In the genomic region with DNA sequence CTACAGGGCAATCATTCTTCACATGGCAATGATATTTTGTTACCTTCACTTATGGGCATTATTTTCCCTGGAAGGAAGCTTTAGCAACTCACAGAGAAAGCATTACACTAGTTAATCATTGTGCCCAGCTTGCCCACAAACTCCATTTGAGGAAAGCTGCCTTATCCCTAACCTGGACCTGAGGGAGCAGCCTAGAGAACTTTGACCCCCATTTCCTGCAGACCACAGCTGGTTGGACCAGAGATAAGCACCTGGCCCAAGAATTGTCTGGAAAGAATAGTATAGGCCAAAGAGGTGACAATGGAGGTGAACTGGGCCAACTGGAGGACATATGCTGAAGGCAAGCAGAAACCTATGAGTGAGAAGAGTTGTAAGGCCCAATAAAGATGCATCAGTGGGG, we compare ENCODE assay signal across 35 cellular contexts. TPM values are rescaled to one million over a fixed set of nuclear protein-coding genes. Genes with fewer than 3 reads are reported as not detected.
DNase-seq lines count a peak whose midpoint lies in the region; ATAC-seq, FAIRE-seq and TF ChIP-seq lines count a peak whose summit lies in the region.
"Had no signal": no experiment of that assay in that cellular context is flagged by ENCODE, and none has a peak within 500 bp of the region (broad histone marks: within the 10 kb centered on the region; RNA-seq: fewer than 3 reads in every experiment).

No MANE protein-coding gene starts in this region.

- in situ Hi-C loops in HepG2 (cut with HindIII; ENCODE audit: extremely low pct_ligation_motif_present, low pct_unique_long_range_greater_than_20kb), result no loop called here

- H3K4me2 ChIP-seq in HepG2 (ENCODE audit: low read depth, low read length), result no peak overlapping the region; the same call in 1 of the 2 replicates
- H3K4me2 ChIP-seq in PC-9, result no peak overlapping the region
- H3K4me2 ChIP-seq: A549; BLaER1; BLaER1 treated with 17β-estradiol and CSF1 and Interleukin-3, amounts not matched to agents 10 nM and 100 nM had no signal

- no TSS peak for BruUV-seq in HepG2 (replicated peaks; lab: Mats Ljungman, UMichigan)
- BruUV-seq in PC-9 (replicated peaks; lab: Mats Ljungman, UMichigan), result no TSS peak

- H3K27me3 ChIP-seq in HepG2 (ENCODE audit: control insufficient read depth in 1 of 2, insufficient read depth in 2 of 2, low read length in 2 of 2) (peaks cover 0 to 23% of the 10 kb centered on the region in 2 experiments; a peak in 3 of 5 replicates), right lobe of liver (no peaks in the 10 kb centered on the region), PC-9 (ENCODE audit: insufficient read depth, low read depth) (no peaks in the 10 kb centered on the region), small intestine (ENCODE audit: control insufficient read depth in 2 of 2, insufficient read depth in 2 of 2, low read length in 2 of 2) (no peaks in the 10 kb centered on the region)
- H3K27me3 ChIP-seq: BE2C; BLaER1; BLaER1 treated with 17β-estradiol and CSF1 and Interleukin-3, amounts not matched to agents 10 nM and 100 nM had no signal

- CTCF ChIA-PET in HepG2 (lab: Yijun Ruan, JAX; ENCODE audit: low intra/inter-chr PET ratio, low total read pairs) (no interaction called here), PC-9 (lab: Charles Lee) (no interaction called here)

- H3K79me2 ChIP-seq in HepG2 (ENCODE audit: insufficient read depth, low read length), result no peaks in the 10 kb centered on the region
- H3K79me2 ChIP-seq in PC-9 (ENCODE audit: low read depth), result no peaks in the 10 kb centered on the region

- TF ChIP-seq CTCF in HepG2 (CRISPR knock-in tag; IDR thresholded peaks at IDR 0.05) (no peak), right lobe of liver (IDR thresholded peaks at IDR 0.05) (no peak), PC-9 (conservative IDR thresholded peaks at IDR 0.05) (no peak)

- H3K4me1 ChIP-seq in HepG2 (ENCODE audit: insufficient read depth, low read length) (peaks cover 31% of the 10 kb centered on the region), right lobe of liver (no peaks in the 10 kb centered on the region), PC-9 (replicated peaks; ENCODE audit: insufficient read depth) (no peaks in the 10 kb centered on the region), small intestine (ENCODE audit: control insufficient read depth in 2 of 2, insufficient read depth in 1 of 2, low read depth in 1 of 2, low read length in 1 of 2) (no peaks in the 10 kb centered on the region)
- H3K4me1 ChIP-seq: A549, BE2C had no signal

- no peak overlapping the region for H3K4me3 ChIP-seq in HepG2 (replicated peaks in 1 of 3; ENCODE audit: insufficient read depth in 1 of 3, low read depth in 2 of 3, low read length in 3 of 3)
- H3K4me3 ChIP-seq in right lobe of liver, result no peak overlapping the region
- no peak overlapping the region for H3K4me3 ChIP-seq in PC-9
- H3K4me3 ChIP-seq in small intestine (ENCODE audit: low read depth in 1 of 2, low read length in 2 of 2), result no peak overlapping the region
- H3K4me3 ChIP-seq: A549; BLaER1; BLaER1 treated with 17β-estradiol and CSF1 and Interleukin-3, amounts not matched to agents 10 nM and 100 nM had no signal

- H3K9me3 ChIP-seq in HepG2 (ENCODE audit: low read length) (no peaks in the 10 kb centered on the region), right lobe of liver (no peaks in the 10 kb centered on the region), PC-9 (ENCODE audit: insufficient read depth, low read depth) (peaks cover 8% of the 10 kb centered on the region; the same call in 1 of the 2 replicates), small intestine (ENCODE audit: control insufficient read depth, low read depth) (no peaks in the 10 kb centered on the region)
- H3K9me3 ChIP-seq: A549, BE2C, BLaER1, Caco-2 had no signal

- no peak for TF ChIP-seq POLR2A in HepG2 (IDR thresholded peaks at IDR 0.05; ENCODE audit: insufficient read depth in 1 of 2, low read depth in 2 of 2, low read length in 2 of 2)
- no peak for TF ChIP-seq POLR2A in right lobe of liver (IDR thresholded peaks at IDR 0.05)

- H3K27ac ChIP-seq in HepG2 (ENCODE audit: extremely low read length, insufficient read depth, low read length), result no peak overlapping the region
- H3K27ac ChIP-seq in right lobe of liver, result no peak overlapping the region
- no peak overlapping the region for H3K27ac ChIP-seq in PC-9
- no peak overlapping the region for H3K27ac ChIP-seq in small intestine (ENCODE audit: low read depth in 1 of 2, low read length in 1 of 2)
- H3K27ac ChIP-seq: 22Rv1; A549; BLaER1; BLaER1 treated with 17β-estradiol and CSF1 and Interleukin-3, amounts not matched to agents 10 nM and 100 nM; C4-2B had no signal

- no peaks in the 10 kb centered on the region for H3F3A ChIP-seq in PC-9 (ENCODE audit: insufficient read depth, low read depth)

- H4K20me1 ChIP-seq in HepG2 (ENCODE audit: insufficient read depth, low read length) (no peaks in the 10 kb centered on the region), PC-9 (ENCODE audit: insufficient read depth) (no peaks in the 10 kb centered on the region)
- H4K20me1 ChIP-seq: BLaER1; BLaER1 treated with 17β-estradiol and CSF1 and Interleukin-3, amounts not matched to agents 10 nM and 100 nM had no signal

- no peaks in the 10 kb centered on the region for H3K36me3 ChIP-seq in HepG2 (replicated peaks in 1 of 2; ENCODE audit: control insufficient read depth in 1 of 2, insufficient read depth in 2 of 2, low read length in 2 of 2)
- H3K36me3 ChIP-seq in right lobe of liver, result no peaks in the 10 kb centered on the region
- H3K36me3 ChIP-seq in PC-9 (ENCODE audit: low read depth), result no peaks in the 10 kb centered on the region
- H3K36me3 ChIP-seq in small intestine (ENCODE audit: control insufficient read depth in 2 of 2, insufficient read depth in 2 of 2, low read length in 2 of 2), result no peaks in the 10 kb centered on the region
- H3K36me3 ChIP-seq: BE2C; BLaER1; BLaER1 treated with 17β-estradiol and CSF1 and Interleukin-3, amounts not matched to agents 10 nM and 100 nM had no signal

- POLR2A ChIA-PET in HepG2 (lab: Yijun Ruan, JAX), result no interaction called here
- POLR2A ChIA-PET in PC-9 (lab: Charles Lee; ENCODE audit: unreplicated experiment), result no interaction called here

- H3K9me2 ChIP-seq in PC-9 (ENCODE audit: insufficient read depth), result no peaks in the 10 kb centered on the region

- no peak overlapping the region for H2AFZ ChIP-seq in HepG2 (ENCODE audit: low read length)
- H2AFZ ChIP-seq in PC-9, result 0 out of 2 replicates have a peak overlapping the region, but pooled peaks have one; percentile 3

- H3K9ac ChIP-seq in HepG2 (ENCODE audit: insufficient read depth, low read depth, low read length), result no peak overlapping the region
- H3K9ac ChIP-seq: BLaER1; BLaER1 treated with 17β-estradiol and CSF1 and Interleukin-3, amounts not matched to agents 10 nM and 100 nM had no signal

- ATAC-seq in HepG2 (peak; percentile 50; the same call in 2 of the 3 replicates), right lobe of liver (no peak)
- ATAC-seq: A549; CD8-positive, alpha-beta T cell had no signal

- intact Hi-C loops in HepG2 (cut with micrococcal nuclease; ENCODE audit: unreplicated experiment) (no loop called here), right lobe of liver (cut with DNase I) (no loop called here), PC-9 (cut with micrococcal nuclease; ENCODE audit: unreplicated experiment) (no loop called here)

- TF ChIP-seq RAD21 in HepG2 (CRISPR knock-in tag; IDR thresholded peaks at IDR 0.05), result no peak

- no peak for TF ChIP-seq EP300 in HepG2 (IDR thresholded peaks at IDR 0.05; ENCODE audit: low read depth in 2 of 2, low read length in 2 of 2)
- TF ChIP-seq EP300 in HepG2 (CRISPR knock-in tag; IDR thresholded peaks at IDR 0.05; ENCODE audit: borderline replicate concordance), result no peak

- FAIRE-seq in HepG2 (lab: Jason Lieb, UNC) (no peak), small intestine (lab: Jason Lieb, UNC) (no peak)
- FAIRE-seq: A204.1, A549, D721Med had no signal

- DNase-seq in HepG2 (ENCODE audit: low spot score) (no peak), right lobe of liver (no peak), PC-9 (no peak), renal cortical epithelial cell (ENCODE audit: low read depth) (peak; percentile 33), small intestine (peak; percentile 5), NCI-H1105 (lab: John Stamatoyannopoulos, UW) (no peak), glomerular visceral epithelial cell (ENCODE audit: extremely low spot score) (no peak)
- no peak for DNase-seq in activated CD8-positive, alpha-beta memory T cell treated with anti-CD3 and anti-CD28 coated beads, Interleukin-2, amount 50 U/mL, for 4 hours
- DNase-seq: 8988T; ACHN; AML-193; BE2C; C1 segment of cervical spinal cord; Caco-2; Calu3; CD4-positive, alpha-beta memory T cell; CD4-positive, alpha-beta T cell; CD4-positive, CD25-positive, alpha-beta regulatory T cell; CD8-positive, alpha-beta memory T cell; CD8-positive, alpha-beta T cell; COR-L47; DMS 273 treated with DMSO at 0.1 percent for 48 hours; DMS153; DMS53; DMS79; DMS79 treated with DMSO at 0.1 percent for 48 hours; DND-41; EL had no signal

TF ChIP-seq in HepG2, 621 proteins besides CTCF, POLR2A, EP300 and RAD21 (continues in another document):
- TF ChIP-seq ZKSCAN1 (IDR thresholded peaks at IDR 0.05; ENCODE audit: low read length), result no peak

RNA-seq across cellular contexts. Expression of gene SESTD1, which starts 48.4 kb away (rescaled TPM):
- total RNA-seq in HepG2 (2016; rRNA removed; fragmentation: Illumina TruSeq; extraction: Trizol) (74.4 and 105 TPM in 2 replicates), right lobe of liver (10 to 100 TPM in 3 of 6 experiments, 1 to 10 TPM in 3; 5.8 to 27.9 (median 12.8) TPM), PC-9 (2021) (208 and 279 TPM in 2 replicates), renal cortical epithelial cell (21.4 and 51.1 TPM in 2 replicates)
- 58.3 and 66.2 TPM in 2 replicates for total RNA-seq in HepG2 (2016; cell fraction: cytosol; rRNA removed; fragmentation: Illumina TruSeq; extraction: Trizol; ENCODE audit: low read depth)
- total RNA-seq in HepG2 (2016; cell fraction: insoluble cytoplasmic fraction; rRNA removed; fragmentation: Illumina TruSeq; extraction: Trizol), result 71.8 and 93.5 TPM in 2 replicates
- 84.1 and 90.5 TPM in 2 replicates for total RNA-seq in HepG2 (2016; cell fraction: membrane; rRNA removed; fragmentation: Illumina TruSeq; extraction: Trizol)
- 67.8 and 69.5 TPM in 2 replicates for total RNA-seq in HepG2 (2016; cell fraction: nucleus; rRNA removed; fragmentation: Illumina TruSeq; extraction: Trizol)
- polyA plus RNA-seq in HepG2 (2011; rRNA removed) (69.3 and 101 TPM in 2 replicates), small intestine (10 to 100 TPM; 10.9 to 15.4 (median 13.8) TPM)
- polyA plus RNA-seq in HepG2 (2011; cell fraction: cytosol; rRNA removed), result 44.4 and 49.6 TPM in 2 replicates
- polyA plus RNA-seq in HepG2 (2011; cell fraction: nucleus; rRNA removed), result 48.2 and 49.5 TPM in 2 replicates
- 109 and 119 TPM in 2 replicates for polyA plus RNA-seq in HepG2 (2012)
- 25.4 and 25.6 TPM in 2 replicates for polyA plus RNA-seq in HepG2 (2016; cell fraction: cytosol; fragmentation: Illumina TruSeq; extraction: Trizol; ENCODE audit: low read depth)
- polyA plus RNA-seq in HepG2 (2016; cell fraction: insoluble cytoplasmic fraction; fragmentation: Illumina TruSeq; extraction: Trizol; ENCODE audit: low read depth), result 82.9 and 87.2 TPM in 2 replicates
- polyA plus RNA-seq in HepG2 (2016; cell fraction: membrane; fragmentation: Illumina TruSeq; extraction: Trizol; ENCODE audit: low read depth), result 48.8 and 51.0 TPM in 2 replicates
- polyA plus RNA-seq in HepG2 (2016; cell fraction: nucleus; fragmentation: Illumina TruSeq; extraction: Trizol; ENCODE audit: insufficient read depth, low read depth), result 66.2 and 71.0 TPM in 2 replicates
- polyA minus RNA-seq in HepG2 (2011; rRNA and poly(A)+ RNA removed; ENCODE audit: low replicate concordance), result 13.2 and 38.6 TPM in 2 replicates
- polyA minus RNA-seq in HepG2 (2011; cell fraction: cytosol; rRNA and poly(A)+ RNA removed), result 71.8 and 102 TPM in 2 replicates
- polyA minus RNA-seq in HepG2 (2011; cell fraction: nucleus; rRNA and poly(A)+ RNA removed), result 247 and 269 TPM in 2 replicates

Comparison
In these comparisons a context has a peak if more than half of its experiments do, and no peak if none do; other contexts are left out.
1. DNase-seq: peak in renal cortical epithelial cell (single experiment) and small intestine (single experiment); none in HepG2 (single experiment), right lobe of liver (0 of 3), PC-9 (0 of 2), activated CD8-positive, alpha-beta memory T cell treated with anti-CD3 and anti-CD28 coated beads, Interleukin-2, amount 50 U/mL, for 4 hours (single experiment), NCI-H1105 (single experiment) and glomerular visceral epithelial cell (single experiment).